Comparison of ENCODE assay signal across 8 cellular contexts in genomic region chr12:19739195-19739776, GRCh38.
DNase-seq lines count a peak whose midpoint lies in the region; ATAC-seq and TF ChIP-seq lines count a peak whose summit lies in the region.

No MANE protein-coding gene starts in this region.

- no peaks in the 10 kb centered on the region for H3K27me3 Mint-ChIP-seq in activated T-cell treated with anti-CD3 and anti-CD28 coated beads, Interleukin-2, amount 50 U/mL, for 72 hours (ENCODE audit: low read depth)
- H3K27me3 Mint-ChIP-seq in endothelial cell (ENCODE audit: unreplicated experiment): peaks cover 2% of the 10 kb centered on the region
- H3K27me3 Mint-ChIP-seq in activated CD4-positive, alpha-beta memory T cell treated with anti-CD3 and anti-CD28 coated beads, Interleukin-2, amount 10 ng/mL, durations not matched to agents 7 days and 5 days: peaks cover 5% of the 10 kb centered on the region

- no peak overlapping the region for H3K4me3 Mint-ChIP-seq in activated T-cell treated with anti-CD3 and anti-CD28 coated beads, Interleukin-2, amount 50 U/mL, for 72 hours
- H3K4me3 Mint-ChIP-seq in endothelial cell (ENCODE audit: unreplicated experiment): no peak overlapping the region
- H3K4me3 Mint-ChIP-seq in activated CD4-positive, alpha-beta memory T cell treated with anti-CD3 and anti-CD28 coated beads, Interleukin-2, amount 10 ng/mL, durations not matched to agents 7 days and 5 days: no peak overlapping the region

- no peaks in the 10 kb centered on the region for H3K4me1 ChIP-seq in mucosa of descending colon (ENCODE audit: low read depth)

- H3K36me3 ChIP-seq in mucosa of descending colon (ENCODE audit: low read depth): no peaks in the 10 kb centered on the region

- POLR2A ChIA-PET in activated CD4-positive, alpha-beta memory T cell treated with anti-CD3 and anti-CD28 coated beads, Interleukin-2, amount 10 ng/mL, durations not matched to agents 7 days and 5 days (lab: Charles Lee): no interaction called here

- DNase-seq in activated T-cell treated with anti-CD3 and anti-CD28 coated beads, Interleukin-2, amount 50 U/mL, for 72 hours: peak; percentile 16 to 40
- no peak for DNase-seq in activated T-cell treated with anti-CD3 and anti-CD28 coated beads, Interleukin-2, amount 50 U/mL, for 1 hour
- peak; percentile 72 for DNase-seq in KBM-7
- peak; percentile 58 for DNase-seq in RPMI7951 (ENCODE audit: low read depth)
- DNase-seq in endothelial cell (ENCODE audit: low spot score): peak; percentile 50
- peak in 1 of 3 donors; percentile 88 for DNase-seq in mucosa of descending colon
- no peak for DNase-seq in activated CD4-positive, alpha-beta memory T cell treated with anti-CD3 and anti-CD28 coated beads, Interleukin-2, amount 10 ng/mL, durations not matched to agents 7 days and 5 days
- DNase-seq in activated CD4-positive, CD25-positive, alpha-beta regulatory T cell treated with anti-CD3 and anti-CD28 coated beads, Interleukin-2, amount 50 U/mL, for 72 hours: no peak

- no peaks in the 10 kb centered on the region for H3K4me1 Mint-ChIP-seq in activated T-cell treated with anti-CD3 and anti-CD28 coated beads, Interleukin-2, amount 50 U/mL, for 72 hours (ENCODE audit: low read depth)
- no peaks in the 10 kb centered on the region for H3K4me1 Mint-ChIP-seq in endothelial cell (ENCODE audit: unreplicated experiment)
- H3K4me1 Mint-ChIP-seq in activated CD4-positive, alpha-beta memory T cell treated with anti-CD3 and anti-CD28 coated beads, Interleukin-2, amount 10 ng/mL, durations not matched to agents 7 days and 5 days: no peaks in the 10 kb centered on the region

- intact Hi-C loops in mucosa of descending colon (cut with DNase I, micrococcal nuclease): no loop called here

- ATAC-seq in activated T-cell treated with anti-CD3 and anti-CD28 coated beads, Interleukin-2, amount 50 U/mL, for 72 hours (replicated peaks in 1 of 2): no peak
- ATAC-seq in mucosa of descending colon: peak; percentile 51

- H3K9me3 ChIP-seq in mucosa of descending colon: no peaks in the 10 kb centered on the region

- in situ Hi-C loops in KBM-7 (cut with MboI; ENCODE audit: low pct_unique_long_range_greater_than_20kb, low sequenced_read_pairs): loop anchor here (25.0 kb wide), 1 partner anchor 648 kb away; no protein-coding TSS in a partner anchor

- no peak overlapping the region for H3K4me3 ChIP-seq in mucosa of descending colon

- H3K36me3 Mint-ChIP-seq in activated T-cell treated with anti-CD3 and anti-CD28 coated beads, Interleukin-2, amount 50 U/mL, for 72 hours (ENCODE audit: insufficient read depth in 2 of 2): peaks cover 0 to 3% of the 10 kb centered on the region in 2 donors
- peaks cover 9% of the 10 kb centered on the region for H3K36me3 Mint-ChIP-seq in endothelial cell (ENCODE audit: low read depth, unreplicated experiment)
- H3K36me3 Mint-ChIP-seq in activated CD4-positive, alpha-beta memory T cell treated with anti-CD3 and anti-CD28 coated beads, Interleukin-2, amount 10 ng/mL, durations not matched to agents 7 days and 5 days (ENCODE audit: low read depth): no peaks in the 10 kb centered on the region

- CTCF ChIA-PET in activated CD4-positive, alpha-beta memory T cell treated with anti-CD3 and anti-CD28 coated beads, Interleukin-2, amount 10 ng/mL, durations not matched to agents 7 days and 5 days (lab: Charles Lee): interaction anchor here (0.8 to 2.1 kb wide), 5 partner anchors 19 to 195 kb away, joined by 3 to 6 read pairs (median 5); no protein-coding TSS in a partner anchor

- no peak overlapping the region for H3K27ac Mint-ChIP-seq in activated T-cell treated with anti-CD3 and anti-CD28 coated beads, Interleukin-2, amount 50 U/mL, for 72 hours
- no peak overlapping the region for H3K27ac Mint-ChIP-seq in endothelial cell (ENCODE audit: unreplicated experiment)
- H3K27ac Mint-ChIP-seq in activated CD4-positive, alpha-beta memory T cell treated with anti-CD3 and anti-CD28 coated beads, Interleukin-2, amount 10 ng/mL, durations not matched to agents 7 days and 5 days: no peak overlapping the region

- H3K9me3 Mint-ChIP-seq in activated T-cell treated with anti-CD3 and anti-CD28 coated beads, Interleukin-2, amount 50 U/mL, for 72 hours: peaks cover 0 to 3% of the 10 kb centered on the region in 2 donors
- peaks cover 5% of the 10 kb centered on the region for H3K9me3 Mint-ChIP-seq in endothelial cell (ENCODE audit: unreplicated experiment)
- H3K9me3 Mint-ChIP-seq in activated CD4-positive, alpha-beta memory T cell treated with anti-CD3 and anti-CD28 coated beads, Interleukin-2, amount 10 ng/mL, durations not matched to agents 7 days and 5 days: peaks cover 3% of the 10 kb centered on the region

- peak; percentile 36 for TF ChIP-seq CTCF in endothelial cell (IDR thresholded peaks at IDR 0.05; ENCODE audit: unreplicated experiment)
- TF ChIP-seq CTCF in mucosa of descending colon (IDR thresholded peaks at IDR 0.05): no peak

Comparison
In these comparisons a context has a peak if more than half of its experiments do, and no peak if none do; other contexts are left out.
1. DNase-seq: peak in activated T-cell treated with anti-CD3 and anti-CD28 coated beads, Interleukin-2, amount 50 U/mL, for 72 hours (2 of 2), KBM-7 (single experiment), RPMI7951 (single experiment) and endothelial cell (single experiment); none in activated T-cell treated with anti-CD3 and anti-CD28 coated beads, Interleukin-2, amount 50 U/mL, for 1 hour (single experiment), activated CD4-positive, alpha-beta memory T cell treated with anti-CD3 and anti-CD28 coated beads, Interleukin-2, amount 10 ng/mL, durations not matched to agents 7 days and 5 days (single experiment) and activated CD4-positive, CD25-positive, alpha-beta regulatory T cell treated with anti-CD3 and anti-CD28 coated beads, Interleukin-2, amount 50 U/mL, for 72 hours (single experiment).